In genomic region chr18:57352761-57353136, GRCh38 we compare ENCODE assay signal across 16 cellular contexts. TPM values are rescaled to one million over a fixed set of nuclear protein-coding genes. Genes with fewer than 3 reads are reported as not detected.
DNase-seq lines count a peak whose midpoint lies in the region; ATAC-seq, FAIRE-seq and TF ChIP-seq lines count a peak whose summit lies in the region.
"Had no signal": no experiment of that assay in that cellular context is flagged by ENCODE, and none has a peak within 500 bp of the region (broad histone marks: within the 10 kb centered on the region; RNA-seq: fewer than 3 reads in every experiment).

No MANE protein-coding gene starts in this region.

- ATAC-seq in WTC11 (peak; percentile 4), HG03442 (IDR thresholded peaks at IDR 0.05; ENCODE audit: unreplicated experiment) (no peak)

- intact Hi-C loops in activated CD4-positive, alpha-beta T cell treated with anti-CD3 and anti-CD28 coated beads, Interleukin-2, amount 10 ng/mL, durations not matched to agents 24 days and 14 days (cut with micrococcal nuclease) = loop anchor here (5.0 kb wide), 1 partner anchor 80 kb away; no protein-coding TSS in a partner anchor
- intact Hi-C loops in testis (cut with DNase I; ENCODE audit: low total_unique reads) = no loop called here

- 1 to 4% methylated on average over 19 to 23 of the region's 23 CpGs for WGBS in testis, 2 donors

- no peak for FAIRE-seq in RCC 7860 (lab: Jason Lieb, UNC)
- FAIRE-seq: islet of Langerhans, TTC549 had no signal

- H3K27me3 Mint-ChIP-seq in activated CD4-positive, alpha-beta T cell treated with anti-CD3 and anti-CD28 coated beads, Interleukin-2, amount 10 ng/mL, durations not matched to agents 24 days and 14 days = peaks cover 36% of the 10 kb centered on the region
- H3K27me3 Mint-ChIP-seq in WTC11 (ENCODE audit: low read depth) = peaks cover 40% of the 10 kb centered on the region

- no peak for TF ChIP-seq POLR2A in testis (IDR thresholded peaks at IDR 0.05)

- DNase-seq in activated CD4-positive, alpha-beta T cell treated with anti-CD3 and anti-CD28 coated beads for 48 hours = peak; percentile 3
- DNase-seq in activated CD4-positive, alpha-beta T cell treated with anti-CD3 and anti-CD28 coated beads, Interleukin-2, amount 10 ng/mL, durations not matched to agents 24 days and 14 days = no peak
- peak; percentile 25 for DNase-seq in WTC11 (ENCODE audit: low spot score)
- DNase-seq in testis = no peak
- DNase-seq in RCC 7860 (ENCODE audit: low spot score) = no peak
- DNase-seq in NOMO-1 (lab: John Stamatoyannopoulos, UW; ENCODE audit: unreplicated experiment in 2 of 2) = no peak
- DNase-seq: activated naive CD4-positive, alpha-beta T cell treated with anti-CD3 and anti-CD28 coated beads for 36 hours; DMS53; Right ventricle myocardium superior; stimulated activated CD4-positive, alpha-beta T cell treated with anti-CD3 and anti-CD28 coated beads, Interleukin-4, amount 100 ng/mL, for 4 hours; stimulated activated naive CD4-positive, alpha-beta T cell had no signal

- H3K4me3 ChIP-seq in iPS-18a (ENCODE audit: low read length) = peak overlapping the region; percentile 85
- H3K4me3 ChIP-seq in testis = peak overlapping the region; percentile 42 to 50

- no peaks in the 10 kb centered on the region for H3K36me3 ChIP-seq in iPS-18a (ENCODE audit: control insufficient read depth, low read depth, low read length)
- no peaks in the 10 kb centered on the region for H3K36me3 ChIP-seq in testis (ENCODE audit: low read depth, missing control alignments)

- H3K9me3 Mint-ChIP-seq in activated CD4-positive, alpha-beta T cell treated with anti-CD3 and anti-CD28 coated beads, Interleukin-2, amount 10 ng/mL, durations not matched to agents 24 days and 14 days = peaks cover 6% of the 10 kb centered on the region
- no peaks in the 10 kb centered on the region for H3K9me3 Mint-ChIP-seq in WTC11

- H3K27ac Mint-ChIP-seq in activated CD4-positive, alpha-beta T cell treated with anti-CD3 and anti-CD28 coated beads, Interleukin-2, amount 10 ng/mL, durations not matched to agents 24 days and 14 days = no peak overlapping the region
- no peak overlapping the region for H3K27ac Mint-ChIP-seq in WTC11
- H3K27ac Mint-ChIP-seq: activated naive CD4-positive, alpha-beta T cell treated with anti-CD3 and anti-CD28 coated beads for 36 hours had no signal

- no peak overlapping the region for H3K4me3 Mint-ChIP-seq in activated CD4-positive, alpha-beta T cell treated with anti-CD3 and anti-CD28 coated beads, Interleukin-2, amount 10 ng/mL, durations not matched to agents 24 days and 14 days
- peak overlapping the region; percentile 94 for H3K4me3 Mint-ChIP-seq in WTC11
- H3K4me3 Mint-ChIP-seq: activated naive CD4-positive, alpha-beta T cell treated with anti-CD3 and anti-CD28 coated beads for 36 hours had no signal

- no peaks in the 10 kb centered on the region for H3K36me3 Mint-ChIP-seq in activated CD4-positive, alpha-beta T cell treated with anti-CD3 and anti-CD28 coated beads, Interleukin-2, amount 10 ng/mL, durations not matched to agents 24 days and 14 days (ENCODE audit: low read depth)
- no peaks in the 10 kb centered on the region for H3K36me3 Mint-ChIP-seq in WTC11

- H3K9me3 ChIP-seq in iPS-18a (ENCODE audit: control insufficient read depth, low read depth, low read length) (no peaks in the 10 kb centered on the region), testis (no peaks in the 10 kb centered on the region)

- peak overlapping the region; percentile 31 for H3K9ac ChIP-seq in iPS-18a (ENCODE audit: low read length)

- H3K27me3 ChIP-seq in iPS-18a (ENCODE audit: control insufficient read depth, insufficient read depth, low read length) (peaks cover 27% of the 10 kb centered on the region), testis (no peaks in the 10 kb centered on the region)

- TF ChIP-seq CTCF in WTC11 (IDR thresholded peaks at IDR 0.05) (no peak), testis (IDR thresholded peaks at IDR 0.05) (no peak)

- CTCF ChIA-PET in WTC11 (lab: Charles Lee) = interaction anchor here (2.5 kb wide), 1 partner anchor 85 kb away, joined by 11 read pairs; no protein-coding TSS in a partner anchor

- POLR2A ChIA-PET in WTC11 (lab: Charles Lee) = no interaction called here

- H3K4me1 ChIP-seq in iPS-18a (ENCODE audit: control insufficient read depth, low read depth, low read length) (peaks cover 5% of the 10 kb centered on the region), testis (no peaks in the 10 kb centered on the region)

- no peak overlapping the region for H3K27ac ChIP-seq in iPS-18a (ENCODE audit: low read length)
- no peak overlapping the region for H3K27ac ChIP-seq in testis

- H3K4me1 Mint-ChIP-seq in activated CD4-positive, alpha-beta T cell treated with anti-CD3 and anti-CD28 coated beads, Interleukin-2, amount 10 ng/mL, durations not matched to agents 24 days and 14 days = peaks cover 1% of the 10 kb centered on the region
- peaks cover 22% of the 10 kb centered on the region for H3K4me1 Mint-ChIP-seq in WTC11

TF ChIP-seq in WTC11, 78 proteins besides CTCF, POLR2A, EP300 and RAD21:
- TF ChIP-seq ATF1 (CRISPR knock-in tag; IDR thresholded peaks at IDR 0.05) (no peak), IRF1 (CRISPR knock-in tag; IDR thresholded peaks at IDR 0.05) (no peak), MXD4 (CRISPR knock-in tag; IDR thresholded peaks at IDR 0.05; ENCODE audit: borderline replicate concordance) (no peak), IRF2 (CRISPR knock-in tag; IDR thresholded peaks at IDR 0.05; ENCODE audit: borderline replicate concordance, low read depth) (no peak)
- TF ChIP-seq, protein P1, sequence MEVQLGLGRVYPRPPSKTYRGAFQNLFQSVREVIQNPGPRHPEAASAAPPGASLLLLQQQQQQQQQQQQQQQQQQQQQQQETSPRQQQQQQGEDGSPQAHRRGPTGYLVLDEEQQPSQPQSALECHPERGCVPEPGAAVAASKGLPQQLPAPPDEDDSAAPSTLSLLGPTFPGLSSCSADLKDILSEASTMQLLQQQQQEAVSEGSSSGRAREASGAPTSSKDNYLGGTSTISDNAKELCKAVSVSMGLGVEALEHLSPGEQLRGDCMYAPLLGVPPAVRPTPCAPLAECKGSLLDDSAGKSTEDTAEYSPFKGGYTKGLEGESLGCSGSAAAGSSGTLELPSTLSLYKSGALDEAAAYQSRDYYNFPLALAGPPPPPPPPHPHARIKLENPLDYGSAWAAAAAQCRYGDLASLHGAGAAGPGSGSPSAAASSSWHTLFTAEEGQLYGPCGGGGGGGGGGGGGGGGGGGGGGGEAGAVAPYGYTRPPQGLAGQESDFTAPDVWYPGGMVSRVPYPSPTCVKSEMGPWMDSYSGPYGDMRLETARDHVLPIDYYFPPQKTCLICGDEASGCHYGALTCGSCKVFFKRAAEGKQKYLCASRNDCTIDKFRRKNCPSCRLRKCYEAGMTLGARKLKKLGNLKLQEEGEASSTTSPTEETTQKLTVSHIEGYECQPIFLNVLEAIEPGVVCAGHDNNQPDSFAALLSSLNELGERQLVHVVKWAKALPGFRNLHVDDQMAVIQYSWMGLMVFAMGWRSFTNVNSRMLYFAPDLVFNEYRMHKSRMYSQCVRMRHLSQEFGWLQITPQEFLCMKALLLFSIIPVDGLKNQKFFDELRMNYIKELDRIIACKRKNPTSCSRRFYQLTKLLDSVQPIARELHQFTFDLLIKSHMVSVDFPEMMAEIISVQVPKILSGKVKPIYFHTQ (CRISPR knock-in tag; IDR thresholded peaks at IDR 0.05) = no peak
- TF ChIP-seq, protein P2, sequence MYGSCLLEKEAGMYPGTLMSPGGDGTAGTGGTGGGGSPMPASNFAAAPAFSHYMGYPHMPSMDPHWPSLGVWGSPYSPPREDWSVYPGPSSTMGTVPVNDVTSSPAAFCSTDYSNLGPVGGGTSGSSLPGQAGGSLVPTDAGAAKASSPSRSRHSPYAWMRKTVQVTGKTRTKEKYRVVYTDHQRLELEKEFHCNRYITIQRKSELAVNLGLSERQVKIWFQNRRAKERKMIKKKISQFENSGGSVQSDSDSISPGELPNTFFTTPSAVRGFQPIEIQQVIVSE (CRISPR knock-in tag; IDR thresholded peaks at IDR 0.05; ENCODE audit: borderline replicate concordance) = no peak

RNA-seq across cellular contexts. Expression of gene ST8SIA3, which starts 0.4 kb away (rescaled TPM):
- not detected in 2 replicates for total RNA-seq in activated CD4-positive, alpha-beta T cell treated with anti-CD3 and anti-CD28 coated beads, Interleukin-2, amount 10 ng/mL, durations not matched to agents 24 days and 14 days
- total RNA-seq in WTC11 (2021) (2.3 to 2.8 TPM (median 2.4 TPM) in 3 replicates), testis (1 to 10 TPM in 1 of 2 donors, under 1 TPM in 1; 0.93 to 1.6 TPM)
- polyA plus RNA-seq in testis (ENCODE audit: insufficient read depth, low read depth, low replicate concordance) = 2.5 TPM
- total RNA-seq: activated naive CD4-positive, alpha-beta T cell treated with anti-CD3 and anti-CD28 coated beads for 36 hours; fibroblast of lung; Right ventricle myocardium superior had no signal
- polyA plus RNA-seq: fibroblast of lung had no signal

Comparison
In these comparisons a context has a peak if more than half of its experiments do, and no peak if none do; other contexts are left out.
1. DNase-seq: peak in activated CD4-positive, alpha-beta T cell treated with anti-CD3 and anti-CD28 coated beads for 48 hours (single experiment) and WTC11 (single experiment); none in activated CD4-positive, alpha-beta T cell treated with anti-CD3 and anti-CD28 coated beads, Interleukin-2, amount 10 ng/mL, durations not matched to agents 24 days and 14 days (single experiment), testis (single experiment), RCC 7860 (single experiment) and NOMO-1 (0 of 2).